ENCODE assay signal across 16 cellular contexts in the genomic region with DNA sequence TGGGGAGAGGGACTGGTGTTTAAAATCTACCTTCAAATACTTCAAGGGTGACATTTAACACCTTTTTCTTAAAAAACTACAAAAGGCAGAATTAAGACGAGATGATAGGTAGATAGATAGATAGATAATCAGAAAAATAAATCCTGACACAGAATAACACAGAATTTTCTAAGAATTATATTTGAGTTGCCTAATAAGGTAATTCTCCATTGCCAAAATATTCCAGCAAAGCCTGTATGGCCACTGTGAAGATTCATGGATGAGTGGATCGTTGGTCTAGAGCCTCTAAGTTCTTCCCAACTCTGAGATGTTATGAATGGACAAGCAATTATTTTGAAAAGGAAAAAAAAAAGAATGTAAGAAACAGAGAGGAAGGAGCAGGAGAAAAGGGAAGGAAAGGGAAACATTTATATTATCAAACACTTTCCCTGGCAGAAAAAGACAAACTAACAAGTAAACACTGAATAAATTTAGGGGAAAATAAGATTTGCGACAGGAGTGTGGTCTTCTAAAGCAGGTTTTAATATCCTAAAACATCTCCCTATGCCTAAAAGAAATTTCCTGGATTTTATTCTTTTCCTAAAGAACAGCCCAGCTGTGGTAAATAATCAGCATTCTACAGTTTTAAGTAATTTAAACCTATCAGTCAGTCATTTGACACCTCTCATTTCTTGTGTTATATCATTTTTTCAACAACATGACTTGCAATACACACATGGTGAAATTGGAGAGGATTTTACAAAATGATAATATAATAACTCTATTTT. TPM values are rescaled to one million over a fixed set of nuclear protein-coding genes. Genes with fewer than 3 reads are reported as not detected.
"Had no signal": no experiment of that assay in that cellular context is flagged by ENCODE, and none has a peak within 500 bp of the region (broad histone marks: within the 10 kb centered on the region; RNA-seq: fewer than 3 reads in every experiment).

No MANE protein-coding gene starts in this region.

- H3K4me1 ChIP-seq: adrenal gland had no signal

- H3K36me3 Mint-ChIP-seq: brain; stimulated activated naive B cell treated with anti-CD40 and anti-IgM and Interleukin-4, amounts not matched to agents 10 μg/mL and 1 μg/mL and 100 μg/mL, for 72 hours had no signal

- H3K9me3 ChIP-seq: adrenal gland had no signal

- DNase-seq: activated CD4-positive, CD25-positive, alpha-beta regulatory T cell treated with anti-CD3 and anti-CD28 coated beads, Interleukin-2, amount 50 U/mL, for 72 hours; activated naive CD4-positive, alpha-beta T cell treated with anti-CD3 and anti-CD28 coated beads for 36 hours; adrenal gland; effector memory CD4-positive, alpha-beta T cell; foreskin fibroblast; glutamatergic neuron; kidney glomerular epithelial cell; nephron progenitor cell; occipital lobe; stimulated activated CD4-positive, alpha-beta T cell treated with anti-CD3 and anti-CD28 coated beads, Interleukin-2, amount 100 ng/mL, for 48 hours; stimulated activated naive B cell treated with anti-CD40 and anti-IgM and Interleukin-4, amounts not matched to agents 10 μg/mL and 1 μg/mL and 100 μg/mL, for 72 hours had no signal

- H3K4me3 Mint-ChIP-seq: activated naive CD4-positive, alpha-beta T cell treated with anti-CD3 and anti-CD28 coated beads for 36 hours; brain; central memory CD8-positive, alpha-beta T cell; dendritic cell treated with granulocyte-macrophage colony-stimulating factor and Interleukin-4, amounts not matched to agents 40 ng/mL and 50 ng/mL, for 4 days; nephron progenitor cell; stimulated activated naive B cell treated with anti-CD40 and anti-IgM and Interleukin-4, amounts not matched to agents 10 μg/mL and 1 μg/mL and 100 μg/mL, for 72 hours had no signal

- ATAC-seq: stimulated activated naive B cell treated with anti-CD40 and anti-IgM and Interleukin-4, amounts not matched to agents 10 μg/mL and 1 μg/mL and 100 μg/mL, for 72 hours had no signal

- H3K4me3 ChIP-seq: adrenal gland had no signal

- H3K4me1 Mint-ChIP-seq: central memory CD8-positive, alpha-beta T cell; nephron progenitor cell; stimulated activated naive B cell treated with anti-CD40 and anti-IgM and Interleukin-4, amounts not matched to agents 10 μg/mL and 1 μg/mL and 100 μg/mL, for 72 hours had no signal

- H3K9me3 Mint-ChIP-seq: activated naive CD4-positive, alpha-beta T cell treated with anti-CD3 and anti-CD28 coated beads for 36 hours; activated T-helper 2 cell treated with anti-CD3 and anti-CD28 coated beads, Interferon-gamma antibody, Interleukin-2, Interleukin-4, amounts not matched to agents 10 μg/mL and 5 μg/mL and 100 μg/mL, durations not matched to agents 14 hours and 24 hours and 36 hours; central memory CD8-positive, alpha-beta T cell; dendritic cell treated with granulocyte-macrophage colony-stimulating factor and Interleukin-4, amounts not matched to agents 40 ng/mL and 50 ng/mL, for 4 days had no signal

- H3K36me3 ChIP-seq: adrenal gland had no signal

- H3K27me3 ChIP-seq: adrenal gland had no signal

- H3K27ac Mint-ChIP-seq: activated naive CD4-positive, alpha-beta T cell treated with anti-CD3 and anti-CD28 coated beads for 36 hours; activated T-helper 2 cell treated with anti-CD3 and anti-CD28 coated beads, Interferon-gamma antibody, Interleukin-2, Interleukin-4, amounts not matched to agents 10 μg/mL and 5 μg/mL and 100 μg/mL, durations not matched to agents 14 hours and 24 hours and 36 hours; brain; dendritic cell treated with granulocyte-macrophage colony-stimulating factor and Interleukin-4, amounts not matched to agents 40 ng/mL and 50 ng/mL, for 4 days; nephron progenitor cell; stimulated activated naive B cell treated with anti-CD40 and anti-IgM and Interleukin-4, amounts not matched to agents 10 μg/mL and 1 μg/mL and 100 μg/mL, for 72 hours had no signal

- H3K27ac ChIP-seq: adrenal gland had no signal

RNA-seq across cellular contexts. Expression of gene CAV2, which starts 7.5 kb away (rescaled TPM):
- total RNA-seq: activated naive CD4-positive, alpha-beta T cell treated with anti-CD3 and anti-CD28 coated beads for 36 hours; activated T-helper 2 cell treated with anti-CD3 and anti-CD28 coated beads, Interferon-gamma antibody, Interleukin-2, Interleukin-4, amounts not matched to agents 10 μg/mL and 5 μg/mL and 100 μg/mL, durations not matched to agents 14 hours and 24 hours and 36 hours; T-helper 1 cell treated with Interleukin-12 subunit alpha and Interleukin-12 subunit beta and Interleukin-4 antibody, amounts not matched to agents 30 ng/mL and 1 ng/mL, for 36 hours had no signal
